Comparison of ENCODE assay signal across 10 cellular contexts in genomic region chr17:7476474-7476873, GRCh38. TPM values are rescaled to one million over a fixed set of nuclear protein-coding genes. Genes with fewer than 3 reads are reported as not detected.
DNase-seq lines count a peak whose midpoint lies in the region; ATAC-seq, FAIRE-seq and TF ChIP-seq lines count a peak whose summit lies in the region.
"Had no signal": no experiment of that assay in that cellular context is flagged by ENCODE, and none has a peak within 500 bp of the region (broad histone marks: within the 10 kb centered on the region; RNA-seq: fewer than 3 reads in every experiment).

No MANE protein-coding gene starts in this region.

- H3K27ac ChIP-seq in esophagus muscularis mucosa (replicated peaks in 1 of 4) = peak overlapping the region; percentile 100
- H3K27ac ChIP-seq in gastrocnemius medialis = peak overlapping the region; percentile 97 to 100 (median 100)
- peak overlapping the region in 1 of 2 donors; percentile 97 for H3K27ac ChIP-seq in small intestine (ENCODE audit: low read depth in 1 of 2, low read length in 1 of 2)

- no peak for FAIRE-seq in small intestine (lab: Jason Lieb, UNC)

- H3K9me3 ChIP-seq in esophagus muscularis mucosa (no peaks in the 10 kb centered on the region), gastrocnemius medialis (no peaks in the 10 kb centered on the region), small intestine (ENCODE audit: control insufficient read depth, low read depth) (no peaks in the 10 kb centered on the region)

- H3K4me3 ChIP-seq in esophagus muscularis mucosa (peak overlapping the region in 2 of 4 donors; percentile 5 to 14), gastrocnemius medialis (no peak overlapping the region), small intestine (ENCODE audit: low read depth in 1 of 2, low read length in 2 of 2) (no peak overlapping the region)

- WGBS in esophagus muscularis mucosa = 28% methylated on average over 3 of the region's 3 CpGs
- WGBS in small intestine, 3 donors = 27 to 36% (median 32%) methylated on average over 3 of the region's 3 CpGs

- intact Hi-C loops in esophagus muscularis mucosa (cut with DNase I) = no loop called here
- intact Hi-C loops in gastrocnemius medialis (cut with DNase I; ENCODE audit: low total_unique reads) = loop anchor here (2.0 kb wide), 1 partner anchor 32 kb away; the partner anchor contains the start of gene CHRNB1

- TF ChIP-seq CTCF in esophagus muscularis mucosa (IDR thresholded peaks at IDR 0.05) (no peak), gastrocnemius medialis (IDR thresholded peaks at IDR 0.05 in 4 of 5, conservative IDR thresholded peaks at IDR 0.05 in 1 of 5) (no peak)

- H3K27me3 ChIP-seq in esophagus muscularis mucosa (no peaks in the 10 kb centered on the region), gastrocnemius medialis (no peaks in the 10 kb centered on the region), small intestine (ENCODE audit: control insufficient read depth in 2 of 2, insufficient read depth in 2 of 2, low read length in 2 of 2) (no peaks in the 10 kb centered on the region)

- ATAC-seq in SK-N-SH treated with all-trans-retinoic acid at 6 μM for 48 hours (peak; percentile 10; the same call in 1 of the 3 replicates), gastrocnemius medialis (peak; percentile 25 to 34)

- peak; percentile 87 for DNase-seq in ELR (ENCODE audit: low read depth)
- DNase-seq in esophagus muscularis mucosa (ENCODE audit: extremely low spot score) = no peak
- peak in 1 of 2 donors; percentile 53 for DNase-seq in gastrocnemius medialis
- DNase-seq in NCI-H2227 treated with DMSO at 0.1 percent for 48 hours (lab: John Stamatoyannopoulos, UW) = no peak
- DNase-seq in small intestine = no peak
- DNase-seq in midbrain (lab: John Stamatoyannopoulos, UW) = no peak
- DNase-seq in NCI-H510A (lab: John Stamatoyannopoulos, UW) = no peak
- DNase-seq: NCI-H2029 treated with DMSO at 0.1 percent for 48 hours, nucleus accumbens had no signal

- in situ Hi-C loops in gastrocnemius medialis (cut with MboI; ENCODE audit: low sequenced_read_pairs in 4 of 4) = loop anchor here in 1 of 4 donors (5.0 kb wide), 1 partner anchor 34 kb away; no protein-coding TSS in a partner anchor

- no peak for TF ChIP-seq EP300 in esophagus muscularis mucosa (IDR thresholded peaks at IDR 0.05)

- no peaks in the 10 kb centered on the region for H3K36me3 ChIP-seq in esophagus muscularis mucosa
- H3K36me3 ChIP-seq in gastrocnemius medialis = no peaks in the 10 kb centered on the region
- no peaks in the 10 kb centered on the region for H3K36me3 ChIP-seq in small intestine (ENCODE audit: control insufficient read depth in 2 of 2, insufficient read depth in 2 of 2, low read length in 2 of 2)

- peaks cover 63 to 88% (median 85%) of the 10 kb centered on the region in 4 donors for H3K4me1 ChIP-seq in esophagus muscularis mucosa
- H3K4me1 ChIP-seq in gastrocnemius medialis = peaks cover 61 to 74% of the 10 kb centered on the region in 2 donors
- peaks cover 0 to 4% of the 10 kb centered on the region in 2 donors for H3K4me1 ChIP-seq in small intestine (ENCODE audit: control insufficient read depth in 2 of 2, insufficient read depth in 1 of 2, low read depth in 1 of 2, low read length in 1 of 2)

- TF ChIP-seq POLR2A in esophagus muscularis mucosa (IDR thresholded peaks at IDR 0.05; ENCODE audit: low read depth) = no peak
- TF ChIP-seq POLR2A in gastrocnemius medialis (IDR thresholded peaks at IDR 0.05) = no peak

TF ChIP-seq in SK-N-SH treated with all-trans-retinoic acid at 6 μM for 48 hours, 23 proteins besides CTCF, POLR2A, EP300 and RAD21:
- TF ChIP-seq ZNF70 (CRISPR knock-in tag; IDR thresholded peaks at IDR 0.05) = no peak
- TF ChIP-seq ZFP3 (CRISPR knock-in tag; IDR thresholded peaks at IDR 0.05) = no peak
- TF ChIP-seq CSDC2 (CRISPR knock-in tag; IDR thresholded peaks at IDR 0.05) = no peak
- TF ChIP-seq TCF4 (CRISPR knock-in tag; IDR thresholded peaks at IDR 0.05; ENCODE audit: borderline replicate concordance) = no peak
TF ChIP-seq in SK-N-SH treated with all-trans-retinoic acid at 6 μM for 48 hours: peak in this region for 0.

RNA-seq across cellular contexts. Expression of gene ZBTB4, which starts 3.0 kb away (rescaled TPM):
- total RNA-seq in esophagus muscularis mucosa = 100 to 1,000 TPM in 2 of 4 donors, 10 to 100 TPM in 2; 57.5 to 113 (median 87.7) TPM
- total RNA-seq in gastrocnemius medialis = 10 to 100 TPM; 24.2 to 43.1 (median 31.2) TPM
- 10 to 100 TPM in 1 of 3 donors, 1 to 10 TPM in 2; 7.6 to 15.9 (median 8.9) TPM for polyA plus RNA-seq in small intestine

RNA-seq across cellular contexts. Expression of gene SLC35G6, which starts 4.8 kb away (rescaled TPM):
- total RNA-seq in esophagus muscularis mucosa (not detected), gastrocnemius medialis (not detected)
- polyA plus RNA-seq in small intestine = not detected

RNA-seq across cellular contexts. Expression of gene POLR2A, which starts 7.7 kb away (rescaled TPM):
- total RNA-seq in esophagus muscularis mucosa (10 to 100 TPM; 29.5 to 66.4 (median 46.9) TPM), gastrocnemius medialis (10 to 100 TPM; 20.3 to 56.9 (median 39.3) TPM)
- polyA plus RNA-seq in small intestine = 10 to 100 TPM in 2 of 3 donors, 1 to 10 TPM in 1; 10.0 to 28.7 (median 13.0) TPM

RNA-seq across cellular contexts. Expression of gene CHRNB1, which starts 31.6 kb away (rescaled TPM):
- total RNA-seq in esophagus muscularis mucosa = 10 to 100 TPM in 1 of 4 donors, 1 to 10 TPM in 3; 5.0 to 12.8 (median 8.1) TPM
- 100 to 1,000 TPM in 2 of 4 donors, 10 to 100 TPM in 2; 82.3 to 202 (median 101) TPM for total RNA-seq in gastrocnemius medialis
- polyA plus RNA-seq in small intestine = 10 to 100 TPM in 2 of 3 donors, 1 to 10 TPM in 1; 8.4 to 11.9 (median 10.5) TPM

RNA-seq across cellular contexts. Expression of gene FGF11, which starts 37.2 kb away (rescaled TPM):
- total RNA-seq in esophagus muscularis mucosa (1 to 10 TPM in 2 of 4 donors, under 1 TPM in 1, not detected in 1; 0.50 to 1.9 (median 1.3) TPM), gastrocnemius medialis (1 to 10 TPM; 1.2 to 7.4 (median 4.1) TPM)
- polyA plus RNA-seq in small intestine = under 1 TPM in 1 of 3 donors, not detected in 2; 0.61 TPM
